ENCODE assay signal across 8 cellular contexts in the genomic region with DNA sequence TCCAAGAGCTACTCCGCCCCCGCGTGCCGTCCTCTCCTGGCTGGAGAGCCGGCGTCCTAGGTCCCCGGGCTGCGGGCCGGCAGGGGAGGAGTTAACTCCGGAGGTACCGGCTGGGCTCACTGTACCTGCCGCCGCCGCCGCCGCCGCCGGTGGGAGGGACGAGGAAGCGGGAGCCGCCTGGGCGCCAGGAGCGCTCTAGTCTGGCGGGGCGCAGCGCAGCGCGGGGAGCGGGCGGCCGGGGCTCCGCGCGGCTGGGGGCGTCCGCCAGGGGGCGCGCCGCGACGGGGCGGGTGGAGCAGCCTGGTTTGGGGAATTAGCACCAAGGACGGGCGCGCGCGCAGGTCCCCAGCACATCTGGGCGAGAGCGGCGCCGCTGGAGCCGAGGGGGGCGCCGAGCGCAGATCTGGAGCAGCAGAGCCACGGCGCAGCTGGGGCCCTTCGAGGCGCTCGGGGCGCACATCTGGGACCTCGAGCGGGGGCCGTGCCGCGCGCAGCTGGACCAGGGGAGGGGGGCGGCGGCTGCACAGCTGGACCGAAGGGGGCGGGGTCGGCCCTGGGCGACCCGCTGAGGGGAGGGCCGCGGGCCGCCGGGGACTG. TPM values are rescaled to one million over a fixed set of nuclear protein-coding genes. Genes with fewer than 3 reads are reported as not detected.
A peak's percentile ranks its signal among the peaks of the same experiment; 100 is the strongest.
DNase-seq lines count a peak whose midpoint lies in the region; ATAC-seq, FAIRE-seq and TF ChIP-seq lines count a peak whose summit lies in the region.

A gene (plus strand): TSS at position 348 of the 597 bp plus-strand sequence. CDS start 349 bp downstream, outside the sequence.

- no peaks in the 10 kb centered on the region for H3K79me2 ChIP-seq in astrocyte (ENCODE audit: insufficient read depth, low read length)

- no peaks in the 10 kb centered on the region for H3K36me3 Mint-ChIP-seq in CD8-positive, alpha-beta memory T cell
- H3K36me3 Mint-ChIP-seq in astrocyte (ENCODE audit: low read depth, unreplicated experiment) = peaks cover 5% of the 10 kb centered on the region

- H3K4me1 Mint-ChIP-seq in CD8-positive, alpha-beta memory T cell = peaks cover 0 to 27% (median 11%) of the 10 kb centered on the region in 3 donors
- no peaks in the 10 kb centered on the region for H3K4me1 Mint-ChIP-seq in astrocyte (ENCODE audit: low read depth, unreplicated experiment)

- peak within 1 kb of the TSS; percentile 38 for H3K9ac ChIP-seq in astrocyte (ENCODE audit: low read length)

- WGBS in iPS DF 6.9 (ENCODE audit: insufficient coverage, insufficient read length) = no CpG with 5 or more reads among the region's 78 CpGs
- WGBS in small intestine, 3 donors = 1 to 5% (median 2%) methylated on average over 24 to 78 of the region's 78 CpGs

- H3K36me3 ChIP-seq in CD8-positive, alpha-beta memory T cell (ENCODE audit: insufficient read depth, low read length) = no peaks in the 10 kb centered on the region
- H3K36me3 ChIP-seq in astrocyte (ENCODE audit: insufficient read depth, low read length) (no peaks in the 10 kb centered on the region), iPS DF 6.9 (ENCODE audit: control insufficient read depth, insufficient read depth, low read length) (no peaks in the 10 kb centered on the region), small intestine (ENCODE audit: control insufficient read depth in 2 of 2, insufficient read depth in 2 of 2, low read length in 2 of 2) (no peaks in the 10 kb centered on the region)

- H2AFZ ChIP-seq in astrocyte (ENCODE audit: low read depth, low read length) = peak within 1 kb of the TSS; percentile 69

- peaks cover 23% of the 10 kb centered on the region for H3K27me3 ChIP-seq in CD8-positive, alpha-beta memory T cell (ENCODE audit: insufficient read depth, low read length, poor library complexity, severe bottlenecking)
- H3K27me3 ChIP-seq in HL-60 (ENCODE audit: insufficient read depth, poor library complexity, severe bottlenecking) (peaks cover 21% of the 10 kb centered on the region), astrocyte (ENCODE audit: insufficient read depth, low read length) (peaks cover 49% of the 10 kb centered on the region), iPS DF 6.9 (ENCODE audit: control insufficient read depth, insufficient read depth, low read length) (no peaks in the 10 kb centered on the region), small intestine (ENCODE audit: control insufficient read depth in 2 of 2, insufficient read depth in 2 of 2, low read length in 2 of 2) (peaks cover 5 to 13% of the 10 kb centered on the region in 2 donors)

- FAIRE-seq in astrocyte (lab: Jason Lieb, UNC) = no peak
- FAIRE-seq in small intestine (lab: Jason Lieb, UNC) = no peak

- H3K27ac ChIP-seq in CD8-positive, alpha-beta memory T cell (ENCODE audit: low read depth, low read length) = no peak within 1 kb of the TSS
- H3K27ac ChIP-seq in HL-60 (replicated peaks) (no peak within 1 kb of the TSS), astrocyte (ENCODE audit: low read depth, low read length) (no peak within 1 kb of the TSS), iPS DF 6.9 (ENCODE audit: low read length) (no peak within 1 kb of the TSS), small intestine (ENCODE audit: low read depth in 1 of 2, low read length in 1 of 2) (no peak within 1 kb of the TSS)

- H3K27me3 Mint-ChIP-seq in CD8-positive, alpha-beta memory T cell = peaks cover 49 to 55% of the 10 kb centered on the region in 2 donors
- peaks cover 65% of the 10 kb centered on the region for H3K27me3 Mint-ChIP-seq in astrocyte (ENCODE audit: low read depth, unreplicated experiment)

- peak within 1 kb of the TSS; percentile 34 for H3K4me3 ChIP-seq in CD8-positive, alpha-beta memory T cell (ENCODE audit: low read length)
- H3K4me3 ChIP-seq in HL-60 (replicated peaks; ENCODE audit: insufficient read depth, low read length) = peak within 1 kb of the TSS; percentile 35
- peak within 1 kb of the TSS; percentile 61 for H3K4me3 ChIP-seq in astrocyte (ENCODE audit: insufficient read depth, low read depth, low read length)
- peak within 1 kb of the TSS; percentile 71 for H3K4me3 ChIP-seq in iPS DF 6.9 (ENCODE audit: low read length)
- H3K4me3 ChIP-seq in small intestine (ENCODE audit: low read depth in 1 of 2, low read length in 2 of 2) = peak within 1 kb of the TSS; percentile 24 to 53

- CTCF ChIA-PET in CD8-positive, alpha-beta memory T cell (lab: Charles Lee) = interaction anchor here (0.9 to 8.8 kb wide), 6 partner anchors 12 to 128 kb away, joined by 3 to 169 read pairs (median 4); no protein-coding TSS in a partner anchor

- peak; percentile 38 to 66 (median 55) for DNase-seq in CD8-positive, alpha-beta memory T cell
- DNase-seq in HL-60 (ENCODE audit: low read depth in 1 of 2, low spot score in 1 of 2) (peak in 1 of 2 experiments; percentile 64), T-helper 1 cell (peak; percentile 39 to 64 (median 48)), astrocyte (ENCODE audit: low read depth) (no peak), iPS DF 6.9 (ENCODE audit: low read depth, low spot score) (no peak), small intestine (peak; percentile 51), cerebellar nuclear complex (lab: John Stamatoyannopoulos, UW) (no peak)

- no peaks in the 10 kb centered on the region for H3K9me3 Mint-ChIP-seq in CD8-positive, alpha-beta memory T cell
- H3K9me3 Mint-ChIP-seq in astrocyte (ENCODE audit: unreplicated experiment) = peaks cover 2% of the 10 kb centered on the region

- peak within 1 kb of the TSS; percentile 94 for H3K4me2 ChIP-seq in astrocyte (ENCODE audit: low read length)

- H3K27ac Mint-ChIP-seq in CD8-positive, alpha-beta memory T cell = no peak within 1 kb of the TSS
- H3K27ac Mint-ChIP-seq in astrocyte (ENCODE audit: unreplicated experiment) = no peak within 1 kb of the TSS

- no peak for TF ChIP-seq CTCF in HL-60 (IDR thresholded peaks at IDR 0.05; ENCODE audit: insufficient read depth, low read length)
- TF ChIP-seq CTCF in astrocyte (IDR thresholded peaks at IDR 0.05; ENCODE audit: insufficient read depth, low read depth, low read length) = no peak

- no peak for ATAC-seq in HG03460 (IDR thresholded peaks at IDR 0.05; ENCODE audit: unreplicated experiment)

- H4K20me1 ChIP-seq in astrocyte (ENCODE audit: insufficient read depth, low read length) = no peaks in the 10 kb centered on the region

- H3K4me1 ChIP-seq in CD8-positive, alpha-beta memory T cell (ENCODE audit: insufficient read depth, low read length) = peaks cover 15% of the 10 kb centered on the region
- H3K4me1 ChIP-seq in astrocyte (ENCODE audit: insufficient read depth, low read length) = peaks cover 10% of the 10 kb centered on the region
- H3K4me1 ChIP-seq in iPS DF 6.9 (ENCODE audit: control insufficient read depth, insufficient read depth, low read length) = peaks cover 4% of the 10 kb centered on the region
- H3K4me1 ChIP-seq in small intestine (ENCODE audit: control insufficient read depth in 2 of 2, insufficient read depth in 1 of 2, low read depth in 1 of 2, low read length in 1 of 2) = peaks cover 3 to 4% of the 10 kb centered on the region in 2 donors

- peak within 1 kb of the TSS in 6 of 7 donors; percentile 53 to 88 (median 67) for H3K4me3 Mint-ChIP-seq in CD8-positive, alpha-beta memory T cell
- peak within 1 kb of the TSS; percentile 83 for H3K4me3 Mint-ChIP-seq in astrocyte (ENCODE audit: unreplicated experiment)

- POLR2A ChIA-PET in CD8-positive, alpha-beta memory T cell (lab: Charles Lee) = no interaction called here

- H3K9me3 ChIP-seq in CD8-positive, alpha-beta memory T cell (ENCODE audit: low read length) = no peaks in the 10 kb centered on the region
- no peaks in the 10 kb centered on the region for H3K9me3 ChIP-seq in astrocyte (ENCODE audit: insufficient read depth, low read depth, low read length)
- no peaks in the 10 kb centered on the region for H3K9me3 ChIP-seq in iPS DF 6.9 (ENCODE audit: control insufficient read depth, insufficient read depth, low read length)
- H3K9me3 ChIP-seq in small intestine (ENCODE audit: control insufficient read depth, low read depth) = no peaks in the 10 kb centered on the region

RNA-seq across cellular contexts. Expression of the gene that starts here (rescaled TPM):
- total RNA-seq in CD8-positive, alpha-beta memory T cell = under 1 TPM; 0.31 to 0.44 TPM
- polyA plus RNA-seq in CD8-positive, alpha-beta memory T cell = not detected
- total RNA-seq in astrocyte = 0.19 and 0.43 TPM in 2 replicates
- polyA plus RNA-seq in small intestine = 1 to 10 TPM in 1 of 3 donors, not detected in 2; 2.3 TPM

Comparison
In these comparisons a context has a peak if more than half of its experiments do, and no peak if none do; other contexts are left out.
1. Peak in DNase-seq and H3K4me3 ChIP-seq in CD8-positive, alpha-beta memory T cell; RNA of the gene not detected or under 1 TPM.
2. DNase-seq: peak in T-helper 1 cell (5 of 5) and small intestine (single experiment); none in astrocyte (single experiment), iPS DF 6.9 (single experiment) and cerebellar nuclear complex (0 of 2).
3. Peak in every context shown above with its lines, with median percentiles within 50 percentile points of each other: H3K4me3 ChIP-seq.